1 cellular context compared by ENCODE assay signal in the genomic region with DNA sequence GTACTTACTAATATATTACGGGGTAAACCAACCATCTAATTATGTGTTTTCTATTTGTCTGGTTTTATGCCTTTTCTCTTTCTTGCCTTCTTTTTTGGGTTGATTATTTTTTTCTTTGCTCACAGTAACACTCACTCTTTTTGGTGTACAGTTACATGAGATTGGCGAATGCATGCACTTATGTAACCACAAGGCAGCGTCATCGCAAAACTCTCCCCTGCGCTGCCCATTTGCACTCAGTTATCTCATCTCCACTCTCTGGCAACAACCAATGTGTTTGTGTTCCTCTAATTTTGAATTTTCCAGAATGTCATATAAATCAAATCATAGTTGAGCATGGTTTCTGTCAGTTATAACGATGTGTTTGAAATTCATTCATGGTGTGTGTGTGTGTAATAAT.
TF ChIP-seq lines count a peak whose summit lies in the region.

No MANE protein-coding gene starts in this region.

TF ChIP-seq in HCT116, 20 proteins besides CTCF, POLR2A, EP300 and RAD21 (continued from another document):
- TF ChIP-seq YY1 (IDR thresholded peaks at IDR 0.05; ENCODE audit: extremely low read depth, insufficient replicate concordance, low read depth, low read length) = no peak
